Comparison of ENCODE assay signal across 1 cellular context in genomic region chr12:54276368-54276767, GRCh38.
TF ChIP-seq lines count a peak whose summit lies in the region.

No MANE protein-coding gene starts in this region.

TF ChIP-seq in GM23338, 12 proteins besides CTCF, POLR2A, EP300 and RAD21 (continued from another document):
- TF ChIP-seq ZNF114 (CRISPR knock-in tag; IDR thresholded peaks at IDR 0.05) (no peak), NANOG (IDR thresholded peaks at IDR 0.05; ENCODE audit: borderline replicate concordance) (no peak), REST (IDR thresholded peaks at IDR 0.05; ENCODE audit: unreplicated experiment) (no peak), CREB1 (CRISPR knock-in tag; IDR thresholded peaks at IDR 0.05; ENCODE audit: low read depth) (no peak), ETS1 (IDR thresholded peaks at IDR 0.05) (no peak), ZNF462 (CRISPR knock-in tag; IDR thresholded peaks at IDR 0.05) (no peak)
